1 cellular context compared by ENCODE assay signal in genomic region chr3:182962162-182962561, GRCh38.
TF ChIP-seq lines count a peak whose summit lies in the region.

No MANE protein-coding gene starts in this region.

TF ChIP-seq in K562, 482 proteins besides CTCF, POLR2A, EP300 and RAD21:
- TF ChIP-seq ZNF121 (CRISPR knock-in tag; conservative IDR thresholded peaks at IDR 0.05), result no peak
- no peak for TF ChIP-seq KLF6 (CRISPR knock-in tag; IDR thresholded peaks at IDR 0.05; ENCODE audit: borderline replicate concordance)
- no peak for TF ChIP-seq E2F6 (IDR thresholded peaks at IDR 0.05; ENCODE audit: borderline replicate concordance in 1 of 2, extremely low read depth in 1 of 2, insufficient read depth in 1 of 2, insufficient read length in 1 of 2, low read depth in 1 of 2, low read length in 1 of 2, poor library complexity in 1 of 2, severe bottlenecking in 1 of 2)
- TF ChIP-seq PRPF4 (IDR thresholded peaks at IDR 0.05; ENCODE audit: insufficient read depth, low read depth, low read length, poor library complexity, severe bottlenecking), result no peak
- no peak for TF ChIP-seq ZBTB49 (CRISPR knock-in tag; IDR thresholded peaks at IDR 0.05; ENCODE audit: borderline replicate concordance)
- TF ChIP-seq ETS1 (conservative IDR thresholded peaks at IDR 0.05; ENCODE audit: control insufficient read depth, low read depth, low read length), result no peak
- no peak for TF ChIP-seq YY1 (IDR thresholded peaks at IDR 0.05; ENCODE audit: borderline replicate concordance in 1 of 3, control insufficient read depth in 1 of 3, extremely low read depth in 1 of 3, insufficient read depth in 3 of 3, insufficient read length in 1 of 3, insufficient replicate concordance in 2 of 3, low read depth in 1 of 3, low read length in 2 of 3)
- TF ChIP-seq ZNF717 (CRISPR knock-in tag; IDR thresholded peaks at IDR 0.05), result no peak
- TF ChIP-seq FUS (optimal IDR thresholded peaks at IDR 0.05; ENCODE audit: low read depth, low read length), result no peak
- TF ChIP-seq ZFPM2 (CRISPR knock-in tag; IDR thresholded peaks at IDR 0.05), result no peak
- no peak for TF ChIP-seq NFIX (CRISPR knock-in tag; IDR thresholded peaks at IDR 0.05; ENCODE audit: low read depth)
- TF ChIP-seq ZNF184 (CRISPR knock-in tag; IDR thresholded peaks at IDR 0.05), result no peak
- no peak for TF ChIP-seq ZNF436 (CRISPR knock-in tag; IDR thresholded peaks at IDR 0.05)
- no peak for TF ChIP-seq EZH2 (IDR thresholded peaks at IDR 0.05; ENCODE audit: borderline replicate concordance, low read depth, low read length)
- TF ChIP-seq CREB5 (CRISPR knock-in tag; IDR thresholded peaks at IDR 0.05), result no peak
- TF ChIP-seq ZNF384 (IDR thresholded peaks at IDR 0.05; ENCODE audit: low read depth, low read length), result no peak
- no peak for TF ChIP-seq ZNF24 (IDR thresholded peaks at IDR 0.05)
- no peak for TF ChIP-seq MYBL2 (IDR thresholded peaks at IDR 0.05; ENCODE audit: low read depth)
- no peak for TF ChIP-seq MYBL2 (CRISPR knock-in tag; IDR thresholded peaks at IDR 0.05; ENCODE audit: borderline replicate concordance)
- TF ChIP-seq ZNF311 (CRISPR knock-in tag; IDR thresholded peaks at IDR 0.05), result no peak
